In genomic region chr13:97975851-97976550, GRCh38 we compare ENCODE assay signal across 8 cellular contexts. TPM values are rescaled to one million over a fixed set of nuclear protein-coding genes. Genes with fewer than 3 reads are reported as not detected.
DNase-seq lines count a peak whose midpoint lies in the region; ATAC-seq and TF ChIP-seq lines count a peak whose summit lies in the region.

No MANE protein-coding gene starts in this region.

- peak; percentile 65 for ATAC-seq in HG03378 (IDR thresholded peaks at IDR 0.05; ENCODE audit: unreplicated experiment)
- ATAC-seq in activated CD4-positive, alpha-beta T cell treated with anti-CD3 and anti-CD28 coated beads for 36 hours = peak; percentile 92

- DNase-seq in BJ (ENCODE audit: low read depth) = no peak
- DNase-seq in GM19238 (ENCODE audit: insufficient read length, low spot score) = peak; percentile 97
- peak; percentile 82 for DNase-seq in NCI-H510A (lab: John Stamatoyannopoulos, UW)
- DNase-seq in activated CD4-positive, alpha-beta T cell treated with anti-CD3 and anti-CD28 coated beads for 36 hours = peak; percentile 94
- DNase-seq in kidney tubule cell (ENCODE audit: low spot score) = peak; percentile 90
- peak; percentile 70 to 87 for DNase-seq in stimulated activated CD4-positive, alpha-beta T cell treated with anti-CD3 and anti-CD28 coated beads, Interleukin-1b, Interleukin-23, amount 100 ng/mL, for 1 hour (ENCODE audit: low read depth in 2 of 2)

- peak overlapping the region; percentile 90 for H3K27ac ChIP-seq in cingulate gyrus (ENCODE audit: low read depth, low read length)

- peaks cover 30% of the 10 kb centered on the region for H3K4me1 Mint-ChIP-seq in activated CD4-positive, alpha-beta T cell treated with anti-CD3 and anti-CD28 coated beads for 36 hours

- H3K36me3 Mint-ChIP-seq in activated CD4-positive, alpha-beta T cell treated with anti-CD3 and anti-CD28 coated beads for 36 hours (ENCODE audit: low read depth) = peaks cover 15% of the 10 kb centered on the region

- no peaks in the 10 kb centered on the region for H3K9me3 Mint-ChIP-seq in activated CD4-positive, alpha-beta T cell treated with anti-CD3 and anti-CD28 coated beads for 36 hours (ENCODE audit: low read depth)

- POLR2A ChIA-PET in BJ (lab: Charles Lee) = interaction anchor here (0.6 kb wide), 1 partner anchor 442 kb away, joined by 3 read pairs; no protein-coding TSS in a partner anchor
- POLR2A ChIA-PET in activated CD4-positive, alpha-beta T cell treated with anti-CD3 and anti-CD28 coated beads for 36 hours (lab: Charles Lee) = no interaction called here

- H3K27ac Mint-ChIP-seq in activated CD4-positive, alpha-beta T cell treated with anti-CD3 and anti-CD28 coated beads for 36 hours = peak overlapping the region; percentile 96

- H3K4me3 Mint-ChIP-seq in activated CD4-positive, alpha-beta T cell treated with anti-CD3 and anti-CD28 coated beads for 36 hours = peak overlapping the region; percentile 99

- H3K4me3 ChIP-seq in BJ (ENCODE audit: low read depth, low read length) = peak overlapping the region; percentile 61

- H3K27me3 Mint-ChIP-seq in activated CD4-positive, alpha-beta T cell treated with anti-CD3 and anti-CD28 coated beads for 36 hours = no peaks in the 10 kb centered on the region

- H3K27me3 ChIP-seq in BJ (ENCODE audit: control insufficient read depth, insufficient read depth, low read length) = no peaks in the 10 kb centered on the region

- CTCF ChIA-PET in BJ (lab: Yijun Ruan, JAX) = no interaction called here
- CTCF ChIA-PET in activated CD4-positive, alpha-beta T cell treated with anti-CD3 and anti-CD28 coated beads for 36 hours (lab: Charles Lee) = no interaction called here

- H3K36me3 ChIP-seq in BJ (ENCODE audit: control insufficient read depth, insufficient read depth, low read length) = no peaks in the 10 kb centered on the region

- no peak for TF ChIP-seq CTCF in BJ (IDR thresholded peaks at IDR 0.05; ENCODE audit: insufficient read depth, low read depth, low read length)

- intact Hi-C loops in activated CD4-positive, alpha-beta T cell treated with anti-CD3 and anti-CD28 coated beads for 36 hours (cut with DNase I, micrococcal nuclease) = loop anchor here (1.0 to 10.0 kb wide), 8 partner anchors 119 to 1521 kb away; partner anchors contain the start of genes MBNL2 (in 1 of the 2) and STK24 (in 1 of the 2)

RNA-seq across cellular contexts. Expression of gene IPO5, which starts 22.5 kb away (rescaled TPM):
- 137 and 240 TPM in 2 replicates for polyA plus RNA-seq in BJ (2011; rRNA removed)
- 158 and 171 TPM in 2 replicates for polyA minus RNA-seq in BJ (2011; rRNA and poly(A)+ RNA removed)
- total RNA-seq in activated CD4-positive, alpha-beta T cell treated with anti-CD3 and anti-CD28 coated beads for 36 hours = 100 to 1,000 TPM; 256 to 258 TPM
